10 cellular contexts compared by ENCODE assay signal in genomic region chr12:64691227-64691792, GRCh38.
DNase-seq lines count a peak whose midpoint lies in the region; ATAC-seq and TF ChIP-seq lines count a peak whose summit lies in the region.
"Had no signal": no experiment of that assay in that cellular context is flagged by ENCODE, and none has a peak within 500 bp of the region (broad histone marks: within the 10 kb centered on the region; RNA-seq: fewer than 3 reads in every experiment).

No MANE protein-coding gene starts in this region.

- peaks cover 82% of the 10 kb centered on the region for H3K4me1 Mint-ChIP-seq in activated naive CD4-positive, alpha-beta T cell treated with anti-CD3 and anti-CD28 coated beads, Interleukin-2, amount 10 ng/mL, durations not matched to agents 7 days and 5 days

- no peaks in the 10 kb centered on the region for H3K27me3 ChIP-seq in SJCRH30
- H3K27me3 ChIP-seq in iPS-20b (ENCODE audit: insufficient read depth, low read length) = no peaks in the 10 kb centered on the region
- H3K27me3 ChIP-seq in thoracic aorta (replicated peaks; ENCODE audit: insufficient read depth) = no peaks in the 10 kb centered on the region
- no peaks in the 10 kb centered on the region for H3K27me3 ChIP-seq in foreskin keratinocyte
- H3K27me3 ChIP-seq: BE2C had no signal

- CTCF ChIA-PET in activated naive CD4-positive, alpha-beta T cell treated with anti-CD3 and anti-CD28 coated beads, Interleukin-2, amount 10 ng/mL, durations not matched to agents 7 days and 5 days (lab: Charles Lee) = interaction anchor here (0.7 to 2.4 kb wide), 3 partner anchors 82 to 143 kb away, joined by 3 to 6 read pairs (median 4); no protein-coding TSS in a partner anchor

- peaks cover 22% of the 10 kb centered on the region for H3K4me1 ChIP-seq in SJCRH30
- peaks cover 31% of the 10 kb centered on the region for H3K4me1 ChIP-seq in iPS-20b (ENCODE audit: insufficient read depth, low read length)
- H3K4me1 ChIP-seq in thoracic aorta (ENCODE audit: control insufficient read depth in 1 of 2, low read depth in 2 of 2) = peaks cover 22 to 70% of the 10 kb centered on the region in 2 donors
- no peaks in the 10 kb centered on the region for H3K4me1 ChIP-seq in foreskin keratinocyte
- H3K4me1 ChIP-seq: BE2C had no signal

- peaks cover 60% of the 10 kb centered on the region for H3K36me3 Mint-ChIP-seq in activated naive CD4-positive, alpha-beta T cell treated with anti-CD3 and anti-CD28 coated beads, Interleukin-2, amount 10 ng/mL, durations not matched to agents 7 days and 5 days

- H3K9me3 Mint-ChIP-seq in activated naive CD4-positive, alpha-beta T cell treated with anti-CD3 and anti-CD28 coated beads, Interleukin-2, amount 10 ng/mL, durations not matched to agents 7 days and 5 days = no peaks in the 10 kb centered on the region

- peak overlapping the region; percentile 43; the same call in 1 of the 2 replicates for H3K9ac ChIP-seq in iPS-20b (ENCODE audit: low read depth, low read length)

- ATAC-seq in thoracic aorta (ENCODE audit: insufficient number of reproducible peaks, low FRiP score, low read depth) (no peak), foreskin keratinocyte (no peak)

- peaks cover 19% of the 10 kb centered on the region for H3K36me3 ChIP-seq in SJCRH30
- H3K36me3 ChIP-seq in iPS-20b (ENCODE audit: insufficient read depth, low read depth, low read length) = peaks cover 27% of the 10 kb centered on the region
- peaks cover 28% of the 10 kb centered on the region for H3K36me3 ChIP-seq in thoracic aorta

- no peak overlapping the region for H3K4me3 Mint-ChIP-seq in activated naive CD4-positive, alpha-beta T cell treated with anti-CD3 and anti-CD28 coated beads, Interleukin-2, amount 10 ng/mL, durations not matched to agents 7 days and 5 days

- H3K4me3 ChIP-seq in SJCRH30 (no peak overlapping the region), iPS-20b (ENCODE audit: low read length) (peak overlapping the region; percentile 55; the same call in 1 of the 2 replicates), thoracic aorta (no peak overlapping the region)

- DNase-seq in activated naive CD4-positive, alpha-beta T cell treated with anti-CD3 and anti-CD28 coated beads, Interleukin-2, amount 10 ng/mL, durations not matched to agents 7 days and 5 days = no peak
- DNase-seq in activated naive CD4-positive, alpha-beta T cell treated with Interleukin-2 at 50 U/mL for 16 hours = no peak
- DNase-seq in SJCRH30 (peak; percentile 35 to 75), thoracic aorta (ENCODE audit: low spot score) (no peak), mucosa of gallbladder (ENCODE audit: low spot score) (no peak), dedifferentiated amniotic fluid mesenchymal stem cell (ENCODE audit: extremely low spot score) (no peak), foreskin keratinocyte (no peak)
- DNase-seq: activated gamma-delta T cell, BE2C had no signal

- H3K27ac ChIP-seq in SJCRH30 = peak overlapping the region; percentile 6
- peak overlapping the region; percentile 73 for H3K27ac ChIP-seq in iPS-20b (ENCODE audit: low read length)
- peak overlapping the region; percentile 20 to 44 for H3K27ac ChIP-seq in thoracic aorta
- H3K27ac ChIP-seq in foreskin keratinocyte = no peak overlapping the region

- no peaks in the 10 kb centered on the region for H3K9me3 ChIP-seq in SJCRH30 (replicated peaks)
- no peaks in the 10 kb centered on the region for H3K9me3 ChIP-seq in iPS-20b (ENCODE audit: insufficient read depth, low read depth, low read length)
- H3K9me3 ChIP-seq in thoracic aorta = no peaks in the 10 kb centered on the region
- H3K9me3 ChIP-seq: BE2C had no signal

- H3K27me3 Mint-ChIP-seq in activated naive CD4-positive, alpha-beta T cell treated with anti-CD3 and anti-CD28 coated beads, Interleukin-2, amount 10 ng/mL, durations not matched to agents 7 days and 5 days = no peaks in the 10 kb centered on the region

- peak overlapping the region; percentile 34 for H3K27ac Mint-ChIP-seq in activated naive CD4-positive, alpha-beta T cell treated with anti-CD3 and anti-CD28 coated beads, Interleukin-2, amount 10 ng/mL, durations not matched to agents 7 days and 5 days

- no peak for TF ChIP-seq CTCF in thoracic aorta (IDR thresholded peaks at IDR 0.05)
- no peak for TF ChIP-seq CTCF in foreskin keratinocyte (conservative IDR thresholded peaks at IDR 0.05)

Comparison
In these comparisons a context has a peak if more than half of its experiments do, and no peak if none do; other contexts are left out.
1. DNase-seq: peak in SJCRH30 (2 of 2); none in activated naive CD4-positive, alpha-beta T cell treated with anti-CD3 and anti-CD28 coated beads, Interleukin-2, amount 10 ng/mL, durations not matched to agents 7 days and 5 days (single experiment), activated naive CD4-positive, alpha-beta T cell treated with Interleukin-2 at 50 U/mL for 16 hours (single experiment), thoracic aorta (single experiment), mucosa of gallbladder (single experiment), dedifferentiated amniotic fluid mesenchymal stem cell (single experiment) and foreskin keratinocyte (0 of 2).